17 cellular contexts compared by ENCODE assay signal in genomic region chr16:56671706-56672105, GRCh38. TPM values are rescaled to one million over a fixed set of nuclear protein-coding genes. Genes with fewer than 3 reads are reported as not detected.
"Had no signal": no experiment of that assay in that cellular context is flagged by ENCODE, and none has a peak within 500 bp of the region (broad histone marks: within the 10 kb centered on the region; RNA-seq: fewer than 3 reads in every experiment).

No MANE protein-coding gene starts in this region.

- H3K27me3 ChIP-seq: ascending aorta, thyroid gland had no signal

- ATAC-seq: activated CD4-positive, CD25-positive, alpha-beta regulatory T cell treated with anti-CD3 and anti-CD28 coated beads, Interleukin-2, amount 50 U/mL, for 24 hours; esophagus mucosa; heart right ventricle; stimulated activated memory B cell treated with anti-CD40 and anti-IgM and Interleukin-4, amounts not matched to agents 10 μg/mL and 1 μg/mL and 100 μg/mL, for 72 hours had no signal

- H3K9ac ChIP-seq: neural progenitor cell had no signal

- H3K36me3 ChIP-seq: ascending aorta, heart right ventricle, neural progenitor cell, thyroid gland had no signal

- FAIRE-seq: colon had no signal

- H3K9me3 ChIP-seq: ascending aorta, heart right ventricle, thyroid gland had no signal

- DNase-seq: activated naive CD4-positive, alpha-beta T cell treated with anti-CD3 and anti-CD28 coated beads, Interleukin-2, amount 10 ng/mL, durations not matched to agents 7 days and 5 days; foreskin melanocyte; heart right ventricle; mammary epithelial cell; naive B cell; thyroid gland had no signal

- H2AFZ ChIP-seq: neural progenitor cell had no signal

- H3K27ac ChIP-seq: ascending aorta, heart right ventricle, neural progenitor cell, thyroid gland had no signal

- H3K4me2 ChIP-seq: neural progenitor cell had no signal

- H3K4me3 ChIP-seq: ascending aorta, heart right ventricle, neural progenitor cell, thyroid gland had no signal

RNA-seq across cellular contexts. Expression of gene MT1H, which starts 2.1 kb away (rescaled TPM):
- total RNA-seq: activated T-helper 2 cell treated with anti-CD3 and anti-CD28 coated beads, Interferon-gamma antibody, Interleukin-2, Interleukin-4, amounts not matched to agents 10 μg/mL and 5 μg/mL and 100 μg/mL, durations not matched to agents 14 hours and 24 hours and 36 hours; ascending aorta; cardiac septum; mammary epithelial cell; mononuclear cell; osteocyte; urinary bladder had no signal
- polyA plus RNA-seq: heart right ventricle, mammary epithelial cell, urinary bladder had no signal

RNA-seq across cellular contexts. Expression of gene MT1G, which starts 3.8 kb away (rescaled TPM):
- total RNA-seq: mononuclear cell, osteocyte, urinary bladder had no signal

RNA-seq across cellular contexts. Expression of gene MT1B, which starts 20.0 kb away (rescaled TPM):
- total RNA-seq: activated T-helper 2 cell treated with anti-CD3 and anti-CD28 coated beads, Interferon-gamma antibody, Interleukin-2, Interleukin-4, amounts not matched to agents 10 μg/mL and 5 μg/mL and 100 μg/mL, durations not matched to agents 14 hours and 24 hours and 36 hours; ascending aorta; cardiac septum; esophagus mucosa; heart right ventricle; mammary epithelial cell; mononuclear cell; osteocyte; thyroid gland; urinary bladder had no signal
- polyA plus RNA-seq: heart right ventricle, mammary epithelial cell, urinary bladder had no signal
